9 cellular contexts compared by ENCODE assay signal in the genomic region with DNA sequence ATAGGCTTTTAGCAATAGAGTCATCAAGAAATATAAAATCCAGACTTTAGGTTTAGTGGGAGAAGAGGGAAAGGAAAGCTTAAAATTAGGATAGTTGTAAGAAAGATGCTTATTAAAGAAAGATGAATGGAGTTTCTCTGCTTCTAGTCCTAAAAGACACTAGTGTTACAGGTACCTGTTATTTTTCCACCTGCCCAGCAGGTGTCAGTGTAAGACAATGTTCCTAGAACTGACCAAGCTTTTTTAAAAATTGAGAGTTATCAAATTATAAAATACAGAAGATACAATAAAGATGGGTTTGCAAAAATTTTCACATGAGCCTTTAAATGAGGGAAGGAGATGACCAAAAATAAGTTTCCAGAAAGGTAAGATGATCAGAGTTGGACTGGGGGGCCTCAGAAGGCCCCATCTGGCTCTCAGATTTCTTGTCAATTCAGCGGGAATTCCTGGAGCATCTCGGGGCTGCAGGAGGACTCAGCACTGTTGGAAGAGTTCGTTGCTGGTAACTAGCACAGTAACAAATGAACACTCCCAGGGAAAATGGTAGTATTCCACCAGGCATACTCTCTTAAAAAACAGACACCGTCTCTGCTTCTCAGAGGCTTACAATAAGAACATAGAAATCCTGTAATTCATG.
DNase-seq lines count a peak whose midpoint lies in the region; ATAC-seq and TF ChIP-seq lines count a peak whose summit lies in the region.
"Had no signal": no experiment of that assay in that cellular context is flagged by ENCODE, and none has a peak within 500 bp of the region (broad histone marks: within the 10 kb centered on the region; RNA-seq: fewer than 3 reads in every experiment).

No MANE protein-coding gene starts in this region.

- H3K9me3 ChIP-seq in Peyer's patch (peaks cover 0 to 3% (median under 1%) of the 10 kb centered on the region in 4 donors), ovary (no peaks in the 10 kb centered on the region)

- no peak for TF ChIP-seq EP300 in ovary (IDR thresholded peaks at IDR 0.05)

- H3K4me1 Mint-ChIP-seq in effector memory CD8-positive, alpha-beta T cell (ENCODE audit: low read depth in 2 of 2): peaks cover 0 to 4% of the 10 kb centered on the region in 2 donors

- H3K36me3 Mint-ChIP-seq in effector memory CD8-positive, alpha-beta T cell (ENCODE audit: insufficient read depth): no peaks in the 10 kb centered on the region

- WGBS in ovary, 3 donors: 41 to 49% (median 44%) methylated on average over 4 of the region's 4 CpGs

- H3K27ac Mint-ChIP-seq in effector memory CD8-positive, alpha-beta T cell: no peak overlapping the region

- H3K4me3 ChIP-seq in H7 (ENCODE audit: insufficient read depth, low read depth, low read length) (no peak overlapping the region), Peyer's patch (no peak overlapping the region), ovary (no peak overlapping the region)
- H3K4me3 ChIP-seq: skin epidermis had no signal

- H3K9me3 Mint-ChIP-seq in effector memory CD8-positive, alpha-beta T cell: no peaks in the 10 kb centered on the region

- no peak for TF ChIP-seq POLR2A in Peyer's patch (IDR thresholded peaks at IDR 0.05)
- no peak for TF ChIP-seq POLR2A in ovary (IDR thresholded peaks at IDR 0.05)

- H3K27ac ChIP-seq in Peyer's patch (no peak overlapping the region), ovary (no peak overlapping the region)
- H3K27ac ChIP-seq: skin epidermis had no signal

- TF ChIP-seq CTCF in Peyer's patch (IDR thresholded peaks at IDR 0.05) (peak; percentile 47 to 83 (median 72)), ovary (IDR thresholded peaks at IDR 0.05) (peak in 2 of 3 donors; percentile 46 to 48)

- H3K27me3 ChIP-seq in H7 (ENCODE audit: control insufficient read depth, insufficient read depth, low read length): no peaks in the 10 kb centered on the region
- H3K27me3 ChIP-seq in Peyer's patch: no peaks in the 10 kb centered on the region
- H3K27me3 ChIP-seq in ovary: no peaks in the 10 kb centered on the region

- ATAC-seq in effector memory CD8-positive, alpha-beta T cell (replicated peaks): peak; percentile 56
- no peak for ATAC-seq in GM21423 (IDR thresholded peaks at IDR 0.05; ENCODE audit: unreplicated experiment)

- no peaks in the 10 kb centered on the region for H3K4me1 ChIP-seq in Peyer's patch
- H3K4me1 ChIP-seq in ovary (ENCODE audit: insufficient read depth): no peaks in the 10 kb centered on the region

- intact Hi-C loops in ovary (cut with DNase I) (loop anchor here in 2 of 4 donors (5.0 to 10.0 kb wide), 2 partner anchors 359 to 932 kb away; no protein-coding TSS in a partner anchor), posterior cingulate gyrus (cut with DNase I) (no loop called here)

- H3K36me3 ChIP-seq in H7 (replicated peaks; ENCODE audit: control insufficient read depth, insufficient read depth, low read length) (no peaks in the 10 kb centered on the region), Peyer's patch (no peaks in the 10 kb centered on the region), ovary (no peaks in the 10 kb centered on the region)

- DNase-seq in COR-L47 (lab: John Stamatoyannopoulos, UW) (peak; percentile 20), H7 (peak; percentile 30), Peyer's patch (no peak), ovary (no peak), posterior cingulate gyrus (no peak), T1000 (lab: John Stamatoyannopoulos, UW) (no peak)
- peak; percentile 36 to 45 (median 43) for DNase-seq in effector memory CD8-positive, alpha-beta T cell

- H3K27me3 Mint-ChIP-seq in effector memory CD8-positive, alpha-beta T cell: peaks cover 17% of the 10 kb centered on the region in 2 donors

- H3K4me3 Mint-ChIP-seq in effector memory CD8-positive, alpha-beta T cell: no peak overlapping the region

Comparison
In these comparisons a context has a peak if more than half of its experiments do, and no peak if none do; other contexts are left out.
1. DNase-seq: peak in COR-L47 (single experiment), H7 (single experiment) and effector memory CD8-positive, alpha-beta T cell (3 of 3); none in Peyer's patch (0 of 3), ovary (0 of 5), posterior cingulate gyrus (0 of 10) and T1000 (single experiment).